ENCODE assay signal across 13 cellular contexts in the genomic region with DNA sequence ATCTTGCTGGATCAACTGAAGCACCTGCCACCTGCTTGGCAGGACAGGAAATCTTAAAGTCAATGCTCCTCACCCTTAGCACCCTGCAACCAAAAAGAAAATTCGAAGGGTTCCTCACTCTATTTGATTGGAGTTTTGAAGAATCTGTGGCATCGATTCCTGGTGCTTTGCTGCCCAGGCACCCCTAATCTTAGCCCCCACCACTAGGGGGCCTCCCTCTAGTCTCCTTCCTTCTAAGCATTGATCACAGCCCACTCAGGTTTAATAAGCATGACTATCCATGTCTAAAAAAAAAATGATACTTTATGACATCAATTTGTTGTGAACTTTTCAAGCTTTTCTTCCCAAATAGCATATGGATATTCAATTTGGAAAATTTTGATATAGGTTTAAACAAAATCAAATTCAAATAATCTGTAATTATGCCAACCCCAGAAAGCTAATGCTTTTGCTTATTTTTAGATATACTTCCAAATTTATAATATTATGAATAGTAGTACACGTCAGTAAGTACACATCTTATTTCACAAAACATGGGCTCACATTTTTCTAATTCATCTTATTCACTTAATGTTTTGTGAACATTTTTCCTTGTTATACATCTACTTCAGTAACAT. TPM values are rescaled to one million over a fixed set of nuclear protein-coding genes. Genes with fewer than 3 reads are reported as not detected.
DNase-seq lines count a peak whose midpoint lies in the region; ATAC-seq and TF ChIP-seq lines count a peak whose summit lies in the region.
"Had no signal": no experiment of that assay in that cellular context is flagged by ENCODE, and none has a peak within 500 bp of the region (broad histone marks: within the 10 kb centered on the region; RNA-seq: fewer than 3 reads in every experiment).

No MANE protein-coding gene starts in this region.

- H3K4me3 Mint-ChIP-seq in type B pancreatic cell = no peak overlapping the region
- H3K4me3 Mint-ChIP-seq: stimulated activated naive B cell treated with anti-CD40 and anti-IgM and Interleukin-4, amounts not matched to agents 10 μg/mL and 1 μg/mL and 100 μg/mL, for 72 hours had no signal

- peaks cover 5% of the 10 kb centered on the region for H3K9me3 Mint-ChIP-seq in type B pancreatic cell

- no peak overlapping the region for H3K27ac ChIP-seq in left ventricle myocardium inferior (replicated peaks)
- no peak overlapping the region for H3K27ac ChIP-seq in heart right ventricle
- no peak overlapping the region for H3K27ac ChIP-seq in body of pancreas

- H3K9me3 ChIP-seq in left ventricle myocardium inferior (replicated peaks) (no peaks in the 10 kb centered on the region), heart right ventricle (no peaks in the 10 kb centered on the region), body of pancreas (no peaks in the 10 kb centered on the region)

- no peaks in the 10 kb centered on the region for H3K27me3 ChIP-seq in left ventricle myocardium inferior (ENCODE audit: low read depth)
- no peaks in the 10 kb centered on the region for H3K27me3 ChIP-seq in heart right ventricle
- H3K27me3 ChIP-seq in body of pancreas = no peaks in the 10 kb centered on the region

- WGBS in heart right ventricle, 2 donors = 66 to 72% methylated on average over 3 of the region's 3 CpGs
- WGBS in body of pancreas, 2 donors = 46 to 53% methylated on average over 3 of the region's 3 CpGs

- no peak overlapping the region for H3K4me3 ChIP-seq in left ventricle myocardium inferior
- H3K4me3 ChIP-seq in heart right ventricle = no peak overlapping the region
- no peak overlapping the region for H3K4me3 ChIP-seq in body of pancreas

- H3K27me3 Mint-ChIP-seq in type B pancreatic cell = no peaks in the 10 kb centered on the region
- H3K27me3 Mint-ChIP-seq: stimulated activated naive B cell treated with anti-CD40 and anti-IgM and Interleukin-4, amounts not matched to agents 10 μg/mL and 1 μg/mL and 100 μg/mL, for 72 hours had no signal

- TF ChIP-seq CTCF in left ventricle myocardium inferior (IDR thresholded peaks at IDR 0.05; ENCODE audit: borderline replicate concordance) = peak; percentile 12
- TF ChIP-seq CTCF in heart right ventricle (IDR thresholded peaks at IDR 0.05) = peak in 3 of 9 donors; percentile 13 to 40 (median 17)
- peak in 6 of 7 experiments; percentile 24 to 34 (median 27) for TF ChIP-seq CTCF in body of pancreas (IDR thresholded peaks at IDR 0.05)
- peak; percentile 71 for TF ChIP-seq CTCF in type B pancreatic cell (conservative IDR thresholded peaks at IDR 0.05)

- no peaks in the 10 kb centered on the region for H3K36me3 ChIP-seq in left ventricle myocardium inferior
- H3K36me3 ChIP-seq in heart right ventricle = no peaks in the 10 kb centered on the region
- no peaks in the 10 kb centered on the region for H3K36me3 ChIP-seq in body of pancreas (replicated peaks in 1 of 2; ENCODE audit: insufficient read depth in 1 of 2, low read depth in 2 of 2)

- DNase-seq in left ventricle myocardium inferior (no peak), heart right ventricle (no peak), HT-29 (ENCODE audit: low spot score) (peak; percentile 41), body of pancreas (peak in 2 of 4 donors; percentile 1 to 26), type B pancreatic cell (ENCODE audit: extremely low spot score, unreplicated experiment) (no peak), posterior cingulate gyrus (no peak)
- DNase-seq in activated effector memory CD4-positive, alpha-beta T cell treated with anti-CD3 and anti-CD28 coated beads, Interleukin-2, amount 50 U/mL, for 16 hours = no peak
- DNase-seq: DMS79 treated with DMSO at 0.1 percent for 48 hours; hippocampal formation; stimulated activated naive B cell treated with anti-CD40 and anti-IgM and Interleukin-4, amounts not matched to agents 10 μg/mL and 1 μg/mL and 100 μg/mL, for 72 hours; T-helper 1 cell had no signal

- no peaks in the 10 kb centered on the region for H3K4me1 Mint-ChIP-seq in type B pancreatic cell (ENCODE audit: unreplicated experiment)
- H3K4me1 Mint-ChIP-seq: stimulated activated naive B cell treated with anti-CD40 and anti-IgM and Interleukin-4, amounts not matched to agents 10 μg/mL and 1 μg/mL and 100 μg/mL, for 72 hours had no signal

- intact Hi-C loops in left ventricle myocardium inferior (cut with micrococcal nuclease) (no loop called here), heart right ventricle (cut with DNase I) (no loop called here), body of pancreas (cut with DNase I) (no loop called here), posterior cingulate gyrus (cut with DNase I) (no loop called here)

- no peak overlapping the region for H3K27ac Mint-ChIP-seq in type B pancreatic cell
- H3K27ac Mint-ChIP-seq: stimulated activated naive B cell treated with anti-CD40 and anti-IgM and Interleukin-4, amounts not matched to agents 10 μg/mL and 1 μg/mL and 100 μg/mL, for 72 hours had no signal

- H3K4me1 ChIP-seq in left ventricle myocardium inferior (no peaks in the 10 kb centered on the region), heart right ventricle (no peaks in the 10 kb centered on the region), body of pancreas (no peaks in the 10 kb centered on the region)

- no peak for ATAC-seq in heart right ventricle
- no peak for ATAC-seq in body of pancreas
- no peak for ATAC-seq in HG03439 (IDR thresholded peaks at IDR 0.05; ENCODE audit: unreplicated experiment)
- ATAC-seq: stimulated activated naive B cell treated with anti-CD40 and anti-IgM and Interleukin-4, amounts not matched to agents 10 μg/mL and 1 μg/mL and 100 μg/mL, for 72 hours had no signal

- no peaks in the 10 kb centered on the region for H3K36me3 Mint-ChIP-seq in type B pancreatic cell
- H3K36me3 Mint-ChIP-seq: stimulated activated naive B cell treated with anti-CD40 and anti-IgM and Interleukin-4, amounts not matched to agents 10 μg/mL and 1 μg/mL and 100 μg/mL, for 72 hours had no signal

- no peak for TF ChIP-seq POLR2A in body of pancreas (IDR thresholded peaks at IDR 0.05)

RNA-seq across cellular contexts. Expression of gene NRG3, which starts 45.3 kb away (rescaled TPM):
- 0.11 TPM for total RNA-seq in left ventricle myocardium inferior
- under 1 TPM in 6 of 10 donors, not detected in 4; 0.09 to 0.73 (median 0.17) TPM for total RNA-seq in heart right ventricle
- under 1 TPM in 1 of 2 donors, not detected in 1; 0.03 TPM for polyA plus RNA-seq in heart right ventricle
- total RNA-seq in HT-29 (2014; rRNA removed; shearing (Covaris generic)) = not detected in 2 replicates
- total RNA-seq in body of pancreas = under 1 TPM in 1 of 2 donors, not detected in 1; 0.26 TPM
- total RNA-seq in type B pancreatic cell (ENCODE audit: low replicate concordance) = 1.0 and 6.1 TPM in 2 replicates
- total RNA-seq: H4 had no signal
